In genomic region chr12:100266802-100267602, GRCh38 we compare ENCODE assay signal across 1 cellular context.
A peak's percentile ranks its signal among the peaks of the same experiment; 100 is the strongest.
TF ChIP-seq lines count a peak whose summit lies in the region.

TSS of gene DEPDC4 (minus strand) at chr12:100267079. CDS start at chr12:100267076, 3 bp downstream.
TSS of gene SCYL2 (plus strand) at chr12:100267177. CDS start at chr12:100282971, 15,794 bp downstream.

TF ChIP-seq in IMR-90, 13 proteins besides CTCF, POLR2A, EP300 and RAD21 (continued from another document):
- TF ChIP-seq MAFK (IDR thresholded peaks at IDR 0.05; ENCODE audit: low read depth, low read length): no peak
- peak; percentile 84 for TF ChIP-seq MAZ (IDR thresholded peaks at IDR 0.05; ENCODE audit: borderline replicate concordance, low read depth, low read length)
- no peak for TF ChIP-seq BHLHE40 (IDR thresholded peaks at IDR 0.05; ENCODE audit: low read depth, low read length)
- TF ChIP-seq SMC3 (IDR thresholded peaks at IDR 0.05; ENCODE audit: low read depth, low read length): no peak
- TF ChIP-seq NFE2L2 (IDR thresholded peaks at IDR 0.05; ENCODE audit: low read depth, low read length): no peak
- TF ChIP-seq FOS (IDR thresholded peaks at IDR 0.05; ENCODE audit: low read depth, low read length): no peak
- no peak for TF ChIP-seq CHD1 (IDR thresholded peaks at IDR 0.05; ENCODE audit: low read depth, low read length)
- no peak for TF ChIP-seq CEBPB (IDR thresholded peaks at IDR 0.05; ENCODE audit: low read depth, low read length)
- peak; percentile 19; the same call in 1 of the 2 replicates for TF ChIP-seq MXI1 (IDR thresholded peaks at IDR 0.05; ENCODE audit: borderline replicate concordance, low read depth, low read length)
